In the genomic region with DNA sequence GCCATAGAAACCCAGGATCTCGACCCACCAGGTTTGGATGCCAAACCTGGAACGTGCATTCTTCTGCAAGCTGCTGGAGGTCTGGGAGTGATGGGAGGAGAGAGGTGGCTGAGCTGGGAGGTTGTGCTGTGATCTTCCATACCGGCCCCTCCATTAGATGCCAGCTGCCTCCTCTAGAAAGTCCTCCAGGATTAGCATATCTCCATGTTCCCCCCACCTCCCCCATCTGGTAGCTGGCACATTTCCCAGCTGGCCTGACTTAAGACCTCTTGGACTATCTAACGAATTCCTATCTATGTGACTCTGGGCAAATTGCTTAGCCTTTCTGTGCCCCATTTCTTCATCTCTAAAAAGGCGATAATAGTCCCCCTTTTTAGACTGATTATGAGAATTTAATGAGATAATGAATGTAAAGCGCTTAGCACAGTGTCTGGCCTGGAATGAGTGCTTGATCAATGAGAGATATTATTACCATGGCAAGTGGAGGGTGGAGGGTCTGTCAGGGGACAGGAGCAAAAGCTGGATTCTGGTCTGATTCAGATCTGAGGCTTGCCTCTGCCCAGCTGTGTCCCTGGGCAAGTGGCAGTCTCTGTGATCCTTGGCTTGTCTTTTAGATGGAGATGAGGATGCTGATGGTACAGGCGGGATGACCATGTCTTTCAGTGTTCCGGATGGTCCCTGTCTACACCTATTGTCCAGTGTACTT, we compare ENCODE assay signal across 25 cellular contexts.
DNase-seq lines count a peak whose midpoint lies in the region; ATAC-seq, FAIRE-seq and TF ChIP-seq lines count a peak whose summit lies in the region.
"Had no signal": no experiment of that assay in that cellular context is flagged by ENCODE, and none has a peak within 500 bp of the region (broad histone marks: within the 10 kb centered on the region; RNA-seq: fewer than 3 reads in every experiment).

No MANE protein-coding gene starts in this region.

- no peak overlapping the region for H2BK12ac ChIP-seq in trophoblast cell (ENCODE audit: low read length)

- H3K4me3 ChIP-seq in SK-N-SH (ENCODE audit: low read depth in 2 of 2, low read length in 1 of 2): no peak overlapping the region
- no peak overlapping the region for H3K4me3 ChIP-seq in bronchial epithelial cell (ENCODE audit: low read depth, low read length)
- H3K4me3 ChIP-seq in trophoblast cell (ENCODE audit: low read depth, low read length): no peak overlapping the region
- H3K4me3 ChIP-seq in gastrocnemius medialis: no peak overlapping the region
- no peak overlapping the region for H3K4me3 ChIP-seq in lower leg skin (ENCODE audit: low read depth, poor library complexity, severe bottlenecking)
- H3K4me3 ChIP-seq in vagina: no peak overlapping the region
- H3K4me3 ChIP-seq: GM12878, PC-9, SJCRH30 had no signal

- no peak overlapping the region for H2BK5ac ChIP-seq in trophoblast cell (ENCODE audit: low read depth, low read length, poor library complexity)

- DNase-seq in SK-N-SH: peak; percentile 53
- no peak for DNase-seq in bronchial epithelial cell (ENCODE audit: low read depth)
- DNase-seq in trophoblast cell: no peak
- no peak for DNase-seq in gastrocnemius medialis
- no peak for DNase-seq in lower leg skin (ENCODE audit: low spot score in 2 of 2)
- no peak for DNase-seq in vagina (ENCODE audit: extremely low spot score in 2 of 2)
- DNase-seq: 8988T, ACHN, Calu3, GOT3, HCEC 1CT, Kasumi-1, NCI-H1092 treated with DMSO at 0.1 percent for 48 hours, NCI-H1436, NCI-H187, NCI-H2081 treated with DMSO at 0.1 percent for 48 hours, NCI-H345, NCI-H510A treated with DMSO at 0.1 percent for 48 hours, NCI-H774, PC-9 had no signal

- H3K9me3 ChIP-seq in SK-N-SH: peaks cover 4% of the 10 kb centered on the region; the same call in 1 of the 2 replicates
- no peaks in the 10 kb centered on the region for H3K9me3 ChIP-seq in trophoblast cell (ENCODE audit: insufficient read depth, low read depth, low read length)
- H3K9me3 ChIP-seq in gastrocnemius medialis: no peaks in the 10 kb centered on the region
- no peaks in the 10 kb centered on the region for H3K9me3 ChIP-seq in vagina
- H3K9me3 ChIP-seq: SJCRH30 had no signal

- TF ChIP-seq CTCF in SK-N-SH (IDR thresholded peaks at IDR 0.05): no peak
- TF ChIP-seq CTCF in bronchial epithelial cell (IDR thresholded peaks at IDR 0.05; ENCODE audit: insufficient read depth, low read length, severe bottlenecking): no peak
- no peak for TF ChIP-seq CTCF in gastrocnemius medialis (IDR thresholded peaks at IDR 0.05 in 4 of 5, conservative IDR thresholded peaks at IDR 0.05 in 1 of 5)
- no peak for TF ChIP-seq CTCF in lower leg skin (IDR thresholded peaks at IDR 0.05)
- TF ChIP-seq CTCF in vagina (IDR thresholded peaks at IDR 0.05): no peak

- WGBS in SK-N-SH (ENCODE audit: low lambda C conversion rate): 73% methylated on average over 6 of the region's 8 CpGs
- no CpG with 5 or more reads among the region's 8 CpGs for WGBS in trophoblast cell (ENCODE audit: extremely low coverage, insufficient coverage, insufficient read length)
- WGBS in lower leg skin, 2 donors: 75 to 78% methylated on average over 8 of the region's 8 CpGs

- H3K27ac ChIP-seq in SK-N-SH (ENCODE audit: low read depth in 2 of 2, low read length in 1 of 2): no peak overlapping the region
- H3K27ac ChIP-seq in trophoblast cell (ENCODE audit: low read depth, low read length): no peak overlapping the region
- H3K27ac ChIP-seq in gastrocnemius medialis: no peak overlapping the region
- H3K27ac ChIP-seq in vagina: no peak overlapping the region
- H3K27ac ChIP-seq: PC-9, SJCRH30 had no signal

- intact Hi-C loops in gastrocnemius medialis (cut with DNase I; ENCODE audit: low total_unique reads): no loop called here
- intact Hi-C loops in lower leg skin (cut with DNase I; ENCODE audit: low total_unique reads): no loop called here
- intact Hi-C loops in vagina (cut with DNase I): no loop called here

- H2AK5ac ChIP-seq in trophoblast cell (ENCODE audit: low read length): no peak overlapping the region

- H3K4me2 ChIP-seq in SK-N-SH: no peak overlapping the region
- peak overlapping the region; percentile 8 for H3K4me2 ChIP-seq in trophoblast cell (ENCODE audit: low read length)
- H3K4me2 ChIP-seq: PC-9 had no signal

- H2AFZ ChIP-seq in SK-N-SH (ENCODE audit: low read depth) (no peak overlapping the region), trophoblast cell (ENCODE audit: insufficient read depth, low read length, poor library complexity) (no peak overlapping the region)
- H2AFZ ChIP-seq: PC-9 had no signal

- H3K4ac ChIP-seq in trophoblast cell (ENCODE audit: low read depth, low read length): no peak overlapping the region

- no peaks in the 10 kb centered on the region for H3K27me3 ChIP-seq in SK-N-SH (ENCODE audit: insufficient read depth)
- H3K27me3 ChIP-seq in bronchial epithelial cell (ENCODE audit: control insufficient read depth, insufficient read depth, low read length): no peaks in the 10 kb centered on the region
- H3K27me3 ChIP-seq in trophoblast cell (ENCODE audit: insufficient read depth, low read length): no peaks in the 10 kb centered on the region
- H3K27me3 ChIP-seq in gastrocnemius medialis: peaks cover 0 to 2% (median 2%) of the 10 kb centered on the region in 3 donors
- H3K27me3 ChIP-seq in vagina: no peaks in the 10 kb centered on the region
- H3K27me3 ChIP-seq: SJCRH30 had no signal

- H3K36me3 ChIP-seq in SK-N-SH (replicated peaks in 1 of 2; ENCODE audit: control insufficient read depth in 1 of 2, insufficient read depth in 2 of 2, low read length in 1 of 2) (no peaks in the 10 kb centered on the region), bronchial epithelial cell (ENCODE audit: control insufficient read depth, insufficient read depth, low read length) (no peaks in the 10 kb centered on the region), trophoblast cell (ENCODE audit: control insufficient read depth in 1 of 2, insufficient read depth in 2 of 2, low read length in 2 of 2) (no peaks in the 10 kb centered on the region), gastrocnemius medialis (no peaks in the 10 kb centered on the region), vagina (no peaks in the 10 kb centered on the region)
- H3K36me3 ChIP-seq: SJCRH30 had no signal

- H3F3A ChIP-seq in SK-N-SH (replicated peaks; ENCODE audit: insufficient read depth): no peaks in the 10 kb centered on the region

- no peaks in the 10 kb centered on the region for H3K9me2 ChIP-seq in SK-N-SH

- no peaks in the 10 kb centered on the region for H3K79me1 ChIP-seq in trophoblast cell (ENCODE audit: low read length)

- no peak for TF ChIP-seq EP300 in SK-N-SH (IDR thresholded peaks at IDR 0.05; ENCODE audit: borderline replicate concordance in 1 of 2, low read depth in 1 of 2, low read length in 1 of 2)

- no peak overlapping the region for H4K8ac ChIP-seq in trophoblast cell (ENCODE audit: low read depth, low read length)

- in situ Hi-C loops in gastrocnemius medialis (cut with MboI; ENCODE audit: low sequenced_read_pairs in 4 of 4): no loop called here

- no peaks in the 10 kb centered on the region for H4K20me1 ChIP-seq in SK-N-SH (ENCODE audit: insufficient read depth)

- H4K12ac ChIP-seq in trophoblast cell (ENCODE audit: low read depth, low read length): no peak overlapping the region

- H3K79me2 ChIP-seq in SK-N-SH (ENCODE audit: insufficient read depth) (no peaks in the 10 kb centered on the region), trophoblast cell (ENCODE audit: control insufficient read depth, insufficient read depth, low read length, poor library complexity) (no peaks in the 10 kb centered on the region)

- no peak for TF ChIP-seq RAD21 in SK-N-SH (IDR thresholded peaks at IDR 0.05; ENCODE audit: low read length)

- TF ChIP-seq POLR2A in gastrocnemius medialis (IDR thresholded peaks at IDR 0.05) (no peak), lower leg skin (IDR thresholded peaks at IDR 0.05) (no peak), vagina (IDR thresholded peaks at IDR 0.05) (no peak)

- H4K91ac ChIP-seq in trophoblast cell (ENCODE audit: low read depth, low read length): no peak overlapping the region

- no peak overlapping the region for H2BK120ac ChIP-seq in trophoblast cell (ENCODE audit: insufficient read depth, low read length, poor library complexity)

- FAIRE-seq in bronchial epithelial cell (lab: Jason Lieb, UNC): peak; percentile 52
- FAIRE-seq: G401.6, GM12878 had no signal

- H3K4me1 ChIP-seq in SK-N-SH (ENCODE audit: control insufficient read depth in 1 of 2, insufficient read depth in 2 of 2, low read depth in 1 of 2, low read length in 1 of 2) (peaks cover 0 to 7% of the 10 kb centered on the region in 2 experiments; a peak in 1 of 4 replicates), trophoblast cell (ENCODE audit: control insufficient read depth in 1 of 2, insufficient read depth in 2 of 2, low read length in 2 of 2) (no peaks in the 10 kb centered on the region), gastrocnemius medialis (peaks cover 0 to 11% of the 10 kb centered on the region in 2 donors), vagina (no peaks in the 10 kb centered on the region)

- no peak overlapping the region for H3K23ac ChIP-seq in trophoblast cell (ENCODE audit: low read length)

- H3K9ac ChIP-seq in SK-N-SH (no peak overlapping the region), trophoblast cell (ENCODE audit: low read length) (no peak overlapping the region)

- no peak overlapping the region for H3K18ac ChIP-seq in trophoblast cell (ENCODE audit: low read length)

- ATAC-seq in SK-N-SH treated with all-trans-retinoic acid at 6 μM for 48 hours (no peak), gastrocnemius medialis (no peak)
- ATAC-seq: Right ventricle myocardium inferior had no signal

- CTCF ChIA-PET in SK-N-SH (lab: Yijun Ruan, JAX): interaction anchor here (0.6 to 1.3 kb wide), 4 partner anchors 42 to 241 kb away, joined by 3 to 4 read pairs (median 3); no protein-coding TSS in a partner anchor

- POLR2A ChIA-PET in SK-N-SH (lab: Yijun Ruan, JAX): no interaction called here

- H3K14ac ChIP-seq in trophoblast cell (ENCODE audit: low read length): no peak overlapping the region

TF ChIP-seq in SK-N-SH, 30 proteins besides CTCF, POLR2A, EP300 and RAD21 (continues in another document):
- TF ChIP-seq RFX5 (IDR thresholded peaks at IDR 0.05; ENCODE audit: low read length): no peak
- no peak for TF ChIP-seq RXRA (IDR thresholded peaks at IDR 0.05; ENCODE audit: borderline replicate concordance, low read depth)
- 0 out of 2 replicates have a peak, but pooled peaks have one; percentile 21 for TF ChIP-seq GATA2 (CRISPR knock-in tag; IDR thresholded peaks at IDR 0.05)

TF ChIP-seq in SK-N-SH treated with all-trans-retinoic acid at 6 μM for 48 hours, 23 proteins besides CTCF, POLR2A, EP300 and RAD21 (continues in another document):
- no peak for TF ChIP-seq ZC3H10 (CRISPR knock-in tag; IDR thresholded peaks at IDR 0.05)
- TF ChIP-seq ZNF565 (CRISPR knock-in tag; conservative IDR thresholded peaks at IDR 0.05; ENCODE audit: low read depth): no peak
- no peak for TF ChIP-seq BACH2 (CRISPR knock-in tag; IDR thresholded peaks at IDR 0.05; ENCODE audit: borderline replicate concordance)
